1 cellular context compared by ENCODE assay signal in genomic region chr19:17841810-17842662, GRCh38.
TF ChIP-seq lines count a peak whose summit lies in the region.

No MANE protein-coding gene starts in this region.

TF ChIP-seq in K562, 482 proteins besides CTCF, POLR2A, EP300 and RAD21 (continued from another document and continues in another):
- no peak for TF ChIP-seq CREB5 (CRISPR knock-in tag; IDR thresholded peaks at IDR 0.05)
- TF ChIP-seq, protein P1, sequence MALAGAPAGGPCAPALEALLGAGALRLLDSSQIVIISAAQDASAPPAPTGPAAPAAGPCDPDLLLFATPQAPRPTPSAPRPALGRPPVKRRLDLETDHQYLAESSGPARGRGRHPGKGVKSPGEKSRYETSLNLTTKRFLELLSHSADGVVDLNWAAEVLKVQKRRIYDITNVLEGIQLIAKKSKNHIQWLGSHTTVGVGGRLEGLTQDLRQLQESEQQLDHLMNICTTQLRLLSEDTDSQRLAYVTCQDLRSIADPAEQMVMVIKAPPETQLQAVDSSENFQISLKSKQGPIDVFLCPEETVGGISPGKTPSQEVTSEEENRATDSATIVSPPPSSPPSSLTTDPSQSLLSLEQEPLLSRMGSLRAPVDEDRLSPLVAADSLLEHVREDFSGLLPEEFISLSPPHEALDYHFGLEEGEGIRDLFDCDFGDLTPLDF (CRISPR knock-in tag; IDR thresholded peaks at IDR 0.05), result peak; percentile 29; the same call in 1 of the 2 replicates
- TF ChIP-seq MAFF (IDR thresholded peaks at IDR 0.05; ENCODE audit: low read length), result no peak
- peak; percentile 17 for TF ChIP-seq CCNT2 (IDR thresholded peaks at IDR 0.05; ENCODE audit: borderline replicate concordance, extremely low read depth, insufficient read length, low read depth, low read length)
- no peak for TF ChIP-seq MAFK (IDR thresholded peaks at IDR 0.05; ENCODE audit: low read length)
- TF ChIP-seq NFE2L1 (tag; IDR thresholded peaks at IDR 0.05; ENCODE audit: borderline replicate concordance, low read depth), result no peak
- no peak for TF ChIP-seq ARID3B (CRISPR knock-in tag; IDR thresholded peaks at IDR 0.05; ENCODE audit: borderline replicate concordance)
- peak; percentile 49; the same call in 1 of the 2 replicates for TF ChIP-seq RNF2 (IDR thresholded peaks at IDR 0.05)
- 0 out of 2 replicates have a peak, but pooled peaks have one; percentile 8 for TF ChIP-seq SOX6 (IDR thresholded peaks at IDR 0.05)
- no peak for TF ChIP-seq TOE1 (IDR thresholded peaks at IDR 0.05; ENCODE audit: borderline replicate concordance)
- no peak for TF ChIP-seq TOE1 (CRISPR knock-in tag; IDR thresholded peaks at IDR 0.05; ENCODE audit: borderline replicate concordance, low read depth)
- no peak for TF ChIP-seq ZBTB43 (CRISPR knock-in tag; IDR thresholded peaks at IDR 0.05)
- TF ChIP-seq SMAD4 (CRISPR knock-in tag; conservative IDR thresholded peaks at IDR 0.05), result peak; percentile 54; the same call in 1 of the 2 replicates
- TF ChIP-seq ZNF41 (CRISPR knock-in tag; conservative IDR thresholded peaks at IDR 0.05), result 0 out of 2 replicates have a peak, but pooled peaks have one; percentile 55
- no peak for TF ChIP-seq ZNF311 (CRISPR knock-in tag; IDR thresholded peaks at IDR 0.05)
- TF ChIP-seq SNAPC5 (CRISPR knock-in tag; IDR thresholded peaks at IDR 0.05), result no peak
- TF ChIP-seq, protein P2, sequence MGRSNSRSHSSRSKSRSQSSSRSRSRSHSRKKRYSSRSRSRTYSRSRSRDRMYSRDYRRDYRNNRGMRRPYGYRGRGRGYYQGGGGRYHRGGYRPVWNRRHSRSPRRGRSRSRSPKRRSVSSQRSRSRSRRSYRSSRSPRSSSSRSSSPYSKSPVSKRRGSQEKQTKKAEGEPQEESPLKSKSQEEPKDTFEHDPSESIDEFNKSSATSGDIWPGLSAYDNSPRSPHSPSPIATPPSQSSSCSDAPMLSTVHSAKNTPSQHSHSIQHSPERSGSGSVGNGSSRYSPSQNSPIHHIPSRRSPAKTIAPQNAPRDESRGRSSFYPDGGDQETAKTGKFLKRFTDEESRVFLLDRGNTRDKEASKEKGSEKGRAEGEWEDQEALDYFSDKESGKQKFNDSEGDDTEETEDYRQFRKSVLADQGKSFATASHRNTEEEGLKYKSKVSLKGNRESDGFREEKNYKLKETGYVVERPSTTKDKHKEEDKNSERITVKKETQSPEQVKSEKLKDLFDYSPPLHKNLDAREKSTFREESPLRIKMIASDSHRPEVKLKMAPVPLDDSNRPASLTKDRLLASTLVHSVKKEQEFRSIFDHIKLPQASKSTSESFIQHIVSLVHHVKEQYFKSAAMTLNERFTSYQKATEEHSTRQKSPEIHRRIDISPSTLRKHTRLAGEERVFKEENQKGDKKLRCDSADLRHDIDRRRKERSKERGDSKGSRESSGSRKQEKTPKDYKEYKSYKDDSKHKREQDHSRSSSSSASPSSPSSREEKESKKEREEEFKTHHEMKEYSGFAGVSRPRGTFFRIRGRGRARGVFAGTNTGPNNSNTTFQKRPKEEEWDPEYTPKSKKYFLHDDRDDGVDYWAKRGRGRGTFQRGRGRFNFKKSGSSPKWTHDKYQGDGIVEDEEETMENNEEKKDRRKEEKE (IDR thresholded peaks at IDR 0.05; ENCODE audit: borderline replicate concordance in 1 of 2, control insufficient read depth in 1 of 2, low read depth in 2 of 2, low read length in 1 of 2), result no peak
- TF ChIP-seq PHF20 (IDR thresholded peaks at IDR 0.05; ENCODE audit: partially characterized antibody), result peak; percentile 55
- TF ChIP-seq ZNF77 (CRISPR knock-in tag; IDR thresholded peaks at IDR 0.05), result no peak
- TF ChIP-seq ZNF445 (CRISPR knock-in tag; IDR thresholded peaks at IDR 0.05; ENCODE audit: low read depth), result no peak
- TF ChIP-seq, protein P3, sequence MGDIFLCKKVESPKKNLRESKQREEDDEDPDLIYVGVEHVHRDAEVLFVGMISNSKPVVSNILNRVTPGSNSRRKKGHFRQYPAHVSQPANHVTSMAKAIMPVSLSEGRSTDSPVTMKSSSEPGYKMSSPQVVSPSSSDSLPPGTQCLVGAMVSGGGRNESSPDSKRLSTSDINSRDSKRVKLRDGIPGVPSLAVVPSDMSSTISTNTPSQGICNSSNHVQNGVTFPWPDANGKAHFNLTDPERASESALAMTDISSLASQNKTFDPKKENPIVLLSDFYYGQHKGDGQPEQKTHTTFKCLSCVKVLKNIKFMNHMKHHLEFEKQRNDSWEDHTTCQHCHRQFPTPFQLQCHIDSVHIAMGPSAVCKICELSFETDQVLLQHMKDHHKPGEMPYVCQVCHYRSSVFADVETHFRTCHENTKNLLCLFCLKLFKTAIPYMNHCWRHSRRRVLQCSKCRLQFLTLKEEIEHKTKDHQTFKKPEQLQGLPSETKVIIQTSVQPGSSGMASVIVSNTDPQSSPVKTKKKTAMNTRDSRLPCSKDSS (IDR thresholded peaks at IDR 0.05; ENCODE audit: low read depth, partially characterized antibody), result no peak
- no peak for TF ChIP-seq GATAD2B (IDR thresholded peaks at IDR 0.05; ENCODE audit: borderline replicate concordance)
- no peak for TF ChIP-seq NFXL1 (CRISPR knock-in tag; IDR thresholded peaks at IDR 0.05)
- TF ChIP-seq KAT2B (IDR thresholded peaks at IDR 0.05; ENCODE audit: low read depth, low read length), result no peak
- TF ChIP-seq POLR3G (IDR thresholded peaks at IDR 0.05; ENCODE audit: extremely low read depth, insufficient read length, insufficient replicate concordance), result no peak
- peak; percentile 67; the same call in 1 of the 2 replicates for TF ChIP-seq MTA3 (IDR thresholded peaks at IDR 0.05; ENCODE audit: borderline replicate concordance)
- no peak for TF ChIP-seq YBX1 (IDR thresholded peaks at IDR 0.05)
- no peak for TF ChIP-seq MEF2A (IDR thresholded peaks at IDR 0.05; ENCODE audit: control insufficient read depth, low read depth, low read length)
- TF ChIP-seq RBBP5 (IDR thresholded peaks at IDR 0.05; ENCODE audit: borderline replicate concordance, insufficient read depth, low read length, poor library complexity, severe bottlenecking), result no peak
- TF ChIP-seq TCF7L2 (IDR thresholded peaks at IDR 0.05; ENCODE audit: low read depth, low read length), result no peak
- TF ChIP-seq FOXK2 (conservative IDR thresholded peaks at IDR 0.05 in 1 of 2, IDR thresholded peaks at IDR 0.05 in 1 of 2; ENCODE audit: low read depth in 2 of 2), result no peak
- no peak for TF ChIP-seq ILF3 (IDR thresholded peaks at IDR 0.05; ENCODE audit: borderline replicate concordance)
- TF ChIP-seq E2F5 (CRISPR knock-in tag; IDR thresholded peaks at IDR 0.05), result peak; percentile 93; the same call in 1 of the 2 replicates
- no peak for TF ChIP-seq ZNF639 (CRISPR knock-in tag; conservative IDR thresholded peaks at IDR 0.05 in 1 of 2, IDR thresholded peaks at IDR 0.05 in 1 of 2)
- no peak for TF ChIP-seq RFX7 (CRISPR knock-in tag; IDR thresholded peaks at IDR 0.05)
- TF ChIP-seq ZBTB8A (IDR thresholded peaks at IDR 0.05; ENCODE audit: partially characterized antibody), result no peak
- no peak for TF ChIP-seq RHOXF2B (CRISPR knock-in tag; conservative IDR thresholded peaks at IDR 0.05)
- TF ChIP-seq HMG20B (CRISPR knock-in tag; IDR thresholded peaks at IDR 0.05), result no peak
- TF ChIP-seq EGR1 (conservative IDR thresholded peaks at IDR 0.05), result peak; percentile 79
- TF ChIP-seq CLOCK (CRISPR knock-in tag; IDR thresholded peaks at IDR 0.05; ENCODE audit: borderline replicate concordance), result no peak
- TF ChIP-seq, protein P4, sequence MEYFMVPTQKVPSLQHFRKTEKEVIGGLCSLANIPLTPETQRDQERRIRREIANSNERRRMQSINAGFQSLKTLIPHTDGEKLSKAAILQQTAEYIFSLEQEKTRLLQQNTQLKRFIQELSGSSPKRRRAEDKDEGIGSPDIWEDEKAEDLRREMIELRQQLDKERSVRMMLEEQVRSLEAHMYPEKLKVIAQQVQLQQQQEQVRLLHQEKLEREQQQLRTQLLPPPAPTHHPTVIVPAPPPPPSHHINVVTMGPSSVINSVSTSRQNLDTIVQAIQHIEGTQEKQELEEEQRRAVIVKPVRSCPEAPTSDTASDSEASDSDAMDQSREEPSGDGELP (CRISPR knock-in tag; IDR thresholded peaks at IDR 0.05; ENCODE audit: borderline replicate concordance), result peak; percentile 62
- TF ChIP-seq MTA2 (IDR thresholded peaks at IDR 0.05; ENCODE audit: low read depth), result no peak
- TF ChIP-seq IFI16 (CRISPR knock-in tag; IDR thresholded peaks at IDR 0.05), result no peak
- peak in 1 of 2 experiments; percentile 73; a peak in 2 of 4 replicates for TF ChIP-seq FOXA3 (CRISPR knock-in tag; conservative IDR thresholded peaks at IDR 0.05 in 1 of 2, IDR thresholded peaks at IDR 0.05 in 1 of 2)
- TF ChIP-seq GTF2B (IDR thresholded peaks at IDR 0.05; ENCODE audit: extremely low read depth, insufficient read length), result no peak
- TF ChIP-seq MED1 (CRISPR knock-in tag; IDR thresholded peaks at IDR 0.05; ENCODE audit: borderline replicate concordance), result no peak
- peak; percentile 57 for TF ChIP-seq ZBTB17 (CRISPR knock-in tag; IDR thresholded peaks at IDR 0.05)
- TF ChIP-seq SRSF3 (IDR thresholded peaks at IDR 0.05; ENCODE audit: insufficient read depth, low read length), result no peak
- no peak for TF ChIP-seq CSDE1 (IDR thresholded peaks at IDR 0.05)
- peak; percentile 36; the same call in 1 of the 2 replicates for TF ChIP-seq ATF7 (IDR thresholded peaks at IDR 0.05)
